ENCODE assay signal across 2 cellular contexts in the genomic region with DNA sequence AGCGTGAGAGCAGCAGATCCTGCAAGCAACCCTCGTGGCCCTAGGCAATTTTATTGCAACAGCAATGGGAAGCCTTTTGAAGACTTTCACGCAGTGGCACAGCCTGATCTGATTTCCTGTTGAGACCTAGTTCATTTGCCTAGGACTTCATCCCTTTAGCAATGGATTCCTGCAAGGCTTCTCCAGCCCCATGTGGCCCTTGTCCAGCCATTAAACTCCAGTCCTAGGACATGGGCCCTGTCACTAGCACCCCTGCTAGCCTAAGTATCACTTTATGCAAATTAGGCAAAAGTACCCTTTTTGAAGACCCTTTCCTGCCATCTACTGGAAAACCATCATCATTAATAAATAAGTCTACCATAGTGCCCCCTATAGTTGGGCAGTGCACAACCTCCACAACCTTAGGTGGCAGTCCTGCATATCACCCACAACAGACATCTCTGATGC.
A peak's percentile ranks its signal among the peaks of the same experiment; 100 is the strongest.
TF ChIP-seq lines count a peak whose summit lies in the region.

No MANE protein-coding gene starts in this region.

TF ChIP-seq in K562, 482 proteins besides CTCF, POLR2A, EP300 and RAD21 (continued from another document):
- TF ChIP-seq STAT5A (IDR thresholded peaks at IDR 0.05; ENCODE audit: borderline replicate concordance, low read length): no peak
- TF ChIP-seq SMC3 (conservative IDR thresholded peaks at IDR 0.05; ENCODE audit: insufficient read depth, low read depth, low read length): 0 out of 2 replicates have a peak, but pooled peaks have one; percentile 5
- no peak for TF ChIP-seq KDM4B (IDR thresholded peaks at IDR 0.05; ENCODE audit: borderline replicate concordance in 2 of 2, low read depth in 1 of 2)
- TF ChIP-seq NFXL1 (CRISPR knock-in tag; IDR thresholded peaks at IDR 0.05): no peak
- no peak for TF ChIP-seq HMGN3 (IDR thresholded peaks at IDR 0.05; ENCODE audit: borderline replicate concordance, extremely low read depth, insufficient read length, low read depth, low read length)
- TF ChIP-seq PHB2 (IDR thresholded peaks at IDR 0.05; ENCODE audit: low read depth): no peak
- no peak for TF ChIP-seq MXI1 (IDR thresholded peaks at IDR 0.05; ENCODE audit: low read depth, low read length)
- no peak for TF ChIP-seq ZNF175 (CRISPR knock-in tag; IDR thresholded peaks at IDR 0.05; ENCODE audit: low read depth)

TF ChIP-seq in neural cell, 6 proteins besides CTCF, POLR2A, EP300 and RAD21:
- TF ChIP-seq TAF1 (IDR thresholded peaks at IDR 0.05; ENCODE audit: low read depth): no peak
